10 cellular contexts compared by ENCODE assay signal in the genomic region with DNA sequence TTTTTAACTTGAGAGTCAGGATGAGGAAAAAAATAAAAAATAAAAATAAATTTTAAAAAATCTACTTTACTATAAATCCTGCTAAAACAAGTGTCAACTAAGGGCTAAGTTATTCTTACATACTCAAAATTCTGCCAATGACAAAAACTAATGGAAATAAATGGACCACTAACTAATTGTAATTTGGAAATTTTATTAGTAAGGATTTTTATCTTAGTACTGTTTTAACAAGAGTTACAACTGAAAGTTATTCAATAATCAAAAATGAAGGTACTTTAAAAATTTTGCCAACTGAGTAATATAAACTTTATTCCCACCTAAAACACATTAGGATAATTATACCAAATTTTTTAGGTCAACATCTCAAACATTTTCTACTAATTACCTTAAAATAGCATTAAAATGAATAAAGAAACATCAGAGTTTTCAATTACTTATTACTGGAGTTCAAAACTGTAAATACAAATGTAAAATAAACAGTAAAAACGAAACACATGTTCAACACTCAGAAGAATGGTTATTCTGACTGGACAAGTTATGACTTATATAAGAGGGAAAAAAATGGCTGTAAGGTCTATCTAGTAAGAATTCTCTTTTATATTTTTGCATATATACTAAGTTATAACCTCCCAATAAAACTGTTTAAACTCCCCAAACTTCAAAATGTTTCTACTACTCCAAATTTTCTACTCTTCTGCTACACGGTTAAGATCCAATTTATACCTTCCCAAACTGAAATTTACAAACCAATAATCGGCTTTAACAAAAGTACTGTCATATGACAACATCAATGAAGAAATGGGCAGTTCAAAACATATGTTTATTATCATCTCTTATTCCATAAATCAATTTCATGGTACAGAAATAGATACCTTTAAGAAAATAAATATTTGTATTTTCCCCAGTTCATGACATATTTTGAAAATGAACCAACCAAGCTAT. TPM values are rescaled to one million over a fixed set of nuclear protein-coding genes. Genes with fewer than 3 reads are reported as not detected.
DNase-seq lines count a peak whose midpoint lies in the region; ATAC-seq, FAIRE-seq and TF ChIP-seq lines count a peak whose summit lies in the region.
"Had no signal": no experiment of that assay in that cellular context is flagged by ENCODE, and none has a peak within 500 bp of the region (broad histone marks: within the 10 kb centered on the region; RNA-seq: fewer than 3 reads in every experiment).

No MANE protein-coding gene starts in this region.

- intact Hi-C loops in right cardiac atrium (cut with DNase I): loop anchor here in 1 of 4 donors (10.0 kb wide), 1 partner anchor 120 kb away; no protein-coding TSS in a partner anchor

- H4K8ac ChIP-seq in neuronal stem cell (ENCODE audit: low read depth, low read length): no peak overlapping the region

- no peak overlapping the region for H3K4ac ChIP-seq in neuronal stem cell (ENCODE audit: low read length)

- H3K36me3 Mint-ChIP-seq in progenitor cell of endocrine pancreas (ENCODE audit: insufficient read depth): peaks cover 31% of the 10 kb centered on the region

- H3K23ac ChIP-seq in neuronal stem cell (ENCODE audit: low read depth, low read length, poor library complexity): no peak overlapping the region

- H3K4me1 ChIP-seq in SJCRH30: peaks cover 8% of the 10 kb centered on the region
- peaks cover 5 to 6% of the 10 kb centered on the region in 2 donors for H3K4me1 ChIP-seq in neuronal stem cell (ENCODE audit: control insufficient read depth in 2 of 2, insufficient read depth in 1 of 2, low read depth in 1 of 2, low read length in 2 of 2)
- H3K4me1 ChIP-seq in right cardiac atrium (ENCODE audit: control insufficient read depth, insufficient read depth, low read length): no peaks in the 10 kb centered on the region

- no CpG with 5 or more reads among the region's 3 CpGs for WGBS in neuronal stem cell (ENCODE audit: extremely low coverage in 2 of 2, insufficient read length in 2 of 2, insufficient replicate concordance in 1 of 2), 2 donors
- WGBS in right cardiac atrium: 29% methylated on average over 3 of the region's 3 CpGs

- H3K9me3 Mint-ChIP-seq in progenitor cell of endocrine pancreas (ENCODE audit: low read depth): peaks cover under 1% of the 10 kb centered on the region

- H2BK12ac ChIP-seq in neuronal stem cell (ENCODE audit: low read length): no peak overlapping the region

- no peaks in the 10 kb centered on the region for H3K79me1 ChIP-seq in neuronal stem cell (ENCODE audit: low read depth, low read length)

- H3K14ac ChIP-seq in neuronal stem cell (ENCODE audit: low read length): no peak overlapping the region

- H2BK120ac ChIP-seq in neuronal stem cell (ENCODE audit: low read depth, low read length): no peak overlapping the region

- no peak overlapping the region for H2AK5ac ChIP-seq in neuronal stem cell (ENCODE audit: low read depth, low read length)

- H3K9me3 ChIP-seq in SJCRH30 (replicated peaks) (no peaks in the 10 kb centered on the region), neuronal stem cell (replicated peaks in 1 of 2; ENCODE audit: control insufficient read depth in 2 of 2, insufficient read depth in 1 of 2, low read depth in 1 of 2, low read length in 2 of 2) (peaks cover 0 to 2% of the 10 kb centered on the region in 2 donors), right cardiac atrium (ENCODE audit: control insufficient read depth, low read length) (no peaks in the 10 kb centered on the region)

- H3K18ac ChIP-seq in neuronal stem cell (ENCODE audit: low read length): no peak overlapping the region

- H2BK15ac ChIP-seq in neuronal stem cell (ENCODE audit: low read length): no peak overlapping the region

- no peak for TF ChIP-seq POLR2A in erythroblast (IDR thresholded peaks at IDR 0.05; ENCODE audit: low read length)

- peak overlapping the region; percentile 86 for H3K4me3 Mint-ChIP-seq in progenitor cell of endocrine pancreas (ENCODE audit: low read depth)

- H3K27me3 Mint-ChIP-seq in progenitor cell of endocrine pancreas: no peaks in the 10 kb centered on the region

- H2BK5ac ChIP-seq in neuronal stem cell (ENCODE audit: low read length): no peak overlapping the region

- H2AFZ ChIP-seq in neuronal stem cell (ENCODE audit: low read length): no peak overlapping the region

- FAIRE-seq in G401.6 (lab: Jason Lieb, UNC): peak; percentile 56
- FAIRE-seq: GM18507 had no signal

- no peak for TF ChIP-seq CTCF in progenitor cell of endocrine pancreas (IDR thresholded peaks at IDR 0.05; ENCODE audit: unreplicated experiment)

- no peak overlapping the region for H3K4me2 ChIP-seq in neuronal stem cell (ENCODE audit: insufficient read depth, low read length, poor library complexity, severe bottlenecking)

- H3K27ac Mint-ChIP-seq in progenitor cell of endocrine pancreas: no peak overlapping the region

- no peak for ATAC-seq in GM21367 (IDR thresholded peaks at IDR 0.05; ENCODE audit: unreplicated experiment)
- no peak for ATAC-seq in right cardiac atrium

- H3K27me3 ChIP-seq in SJCRH30 (no peaks in the 10 kb centered on the region), neuronal stem cell (ENCODE audit: control insufficient read depth in 3 of 3, insufficient read depth in 3 of 3, low read depth in 1 of 3, low read length in 3 of 3) (no peaks in the 10 kb centered on the region), right cardiac atrium (ENCODE audit: control insufficient read depth, insufficient read depth) (no peaks in the 10 kb centered on the region)

- H4K91ac ChIP-seq in neuronal stem cell (ENCODE audit: low read depth, low read length, poor library complexity): no peak overlapping the region

- DNase-seq in SJCRH30 (no peak), erythroblast (lab: John Stamatoyannopoulos, UW) (peak; percentile 12 to 41), progenitor cell of endocrine pancreas (ENCODE audit: low spot score, unreplicated experiment) (no peak), neuronal stem cell (ENCODE audit: low spot score) (no peak), iPS-NIHi7 (ENCODE audit: extremely low spot score) (no peak), right cardiac atrium (no peak)
- DNase-seq: Right ventricle myocardium superior had no signal

- H3K4me1 Mint-ChIP-seq in progenitor cell of endocrine pancreas (ENCODE audit: low read depth): peaks cover 25% of the 10 kb centered on the region

- H3K27ac ChIP-seq in SJCRH30 (no peak overlapping the region; the same call in 1 of the 2 replicates), neuronal stem cell (replicated peaks; ENCODE audit: low read length) (no peak overlapping the region), right cardiac atrium (ENCODE audit: low read length) (no peak overlapping the region)

- H3K4me3 ChIP-seq in SJCRH30 (peak overlapping the region; percentile 93), neuronal stem cell (ENCODE audit: low read length in 2 of 2) (peak overlapping the region in 1 of 2 donors; percentile 54), right cardiac atrium (ENCODE audit: low read length) (no peak overlapping the region)

- H3K36me3 ChIP-seq in SJCRH30 (peaks cover 8% of the 10 kb centered on the region), neuronal stem cell (replicated peaks in 1 of 2; ENCODE audit: control insufficient read depth in 2 of 2, insufficient read depth in 2 of 2, low read length in 2 of 2) (peaks cover 0 to 56% of the 10 kb centered on the region in 2 donors)

- no peak overlapping the region for H3K9ac ChIP-seq in neuronal stem cell (ENCODE audit: low read depth, low read length, poor library complexity)

RNA-seq across cellular contexts. Expression of gene HECTD1, which starts 2.7 kb away (rescaled TPM):
- 145 and 153 TPM in 2 replicates for total RNA-seq in SJCRH30 (2014; rRNA removed; shearing (Covaris generic))
- total RNA-seq in progenitor cell of endocrine pancreas: 154 and 163 TPM in 2 replicates
- 37.9 TPM for polyA plus RNA-seq in neuronal stem cell (2013, experiment 1 of 2)
- polyA plus RNA-seq in neuronal stem cell (2013, experiment 2 of 2): 42.1 TPM
- total RNA-seq in right cardiac atrium: 100 to 1,000 TPM; 122 to 159 (median 141) TPM
- 67.3 TPM for polyA plus RNA-seq in right cardiac atrium

Comparison
In these comparisons a context has a peak if more than half of its experiments do, and no peak if none do; other contexts are left out.
1. DNase-seq: peak in erythroblast (2 of 2); none in SJCRH30 (0 of 2), progenitor cell of endocrine pancreas (single experiment), neuronal stem cell (single experiment), iPS-NIHi7 (single experiment) and right cardiac atrium (0 of 3).